ENCODE assay signal across 2 cellular contexts in genomic region chr15:71148048-71148447, GRCh38.
TF ChIP-seq lines count a peak whose summit lies in the region.

No MANE protein-coding gene starts in this region.

TF ChIP-seq in liver, 16 proteins besides CTCF, POLR2A, EP300 and RAD21:
- TF ChIP-seq REST (IDR thresholded peaks at IDR 0.05), result no peak
- TF ChIP-seq FOXA1 (IDR thresholded peaks at IDR 0.05), result no peak
- TF ChIP-seq RXRA (IDR thresholded peaks at IDR 0.05), result no peak
- no peak for TF ChIP-seq ZBTB33 (IDR thresholded peaks at IDR 0.05)
- TF ChIP-seq HNF4A (conservative IDR thresholded peaks at IDR 0.05), result no peak
- TF ChIP-seq SP1 (IDR thresholded peaks at IDR 0.05), result no peak
- no peak for TF ChIP-seq ATF3 (IDR thresholded peaks at IDR 0.05)
- no peak for TF ChIP-seq EGR1 (IDR thresholded peaks at IDR 0.05; ENCODE audit: low read depth in 2 of 2)
- TF ChIP-seq GABPA (IDR thresholded peaks at IDR 0.05 in 1 of 2, conservative IDR thresholded peaks at IDR 0.05 in 1 of 2), result no peak
- no peak for TF ChIP-seq TAF1 (conservative IDR thresholded peaks at IDR 0.05)
- TF ChIP-seq MAX (IDR thresholded peaks at IDR 0.05), result no peak
- TF ChIP-seq YY1 (IDR thresholded peaks at IDR 0.05), result no peak
- no peak for TF ChIP-seq JUND (IDR thresholded peaks at IDR 0.05)
- no peak for TF ChIP-seq NR2F2 (IDR thresholded peaks at IDR 0.05)
- TF ChIP-seq FOXA2 (IDR thresholded peaks at IDR 0.05), result no peak
- no peak for TF ChIP-seq HNF4G (IDR thresholded peaks at IDR 0.05)

TF ChIP-seq in HepG2, 621 proteins besides CTCF, POLR2A, EP300 and RAD21:
- TF ChIP-seq ZBTB3 (CRISPR knock-in tag; IDR thresholded peaks at IDR 0.05; ENCODE audit: borderline replicate concordance, low read depth), result no peak
- TF ChIP-seq ZNF318 (CRISPR knock-in tag; IDR thresholded peaks at IDR 0.05), result no peak
- TF ChIP-seq ZNF10 (CRISPR knock-in tag; IDR thresholded peaks at IDR 0.05; ENCODE audit: borderline replicate concordance, low read depth), result no peak
- TF ChIP-seq NFIC (IDR thresholded peaks at IDR 0.05; ENCODE audit: low read length), result no peak
- TF ChIP-seq CSRNP1 (CRISPR knock-in tag; IDR thresholded peaks at IDR 0.05), result no peak
- TF ChIP-seq ZZZ3 (CRISPR knock-in tag; IDR thresholded peaks at IDR 0.05; ENCODE audit: borderline replicate concordance), result no peak
- TF ChIP-seq ZNF562 (CRISPR knock-in tag; IDR thresholded peaks at IDR 0.05; ENCODE audit: borderline replicate concordance), result no peak
TF ChIP-seq in HepG2: peak in this region for 0.
